ENCODE assay signal across 1 cellular context in genomic region chr5:172768573-172769323, GRCh38.
TF ChIP-seq lines count a peak whose summit lies in the region.

No MANE protein-coding gene starts in this region.

TF ChIP-seq in K562, 482 proteins besides CTCF, POLR2A, EP300 and RAD21 (continued from another document):
- TF ChIP-seq AFF4 (CRISPR knock-in tag; IDR thresholded peaks at IDR 0.05) (0 out of 2 replicates have a peak, but pooled peaks have one; percentile 14), MLLT1 (IDR thresholded peaks at IDR 0.05) (peak in 1 of 2 experiments; percentile 37; a peak in 2 of 4 replicates), ZNF354B (CRISPR knock-in tag; IDR thresholded peaks at IDR 0.05) (no peak), POLR2AphosphoS5 (IDR thresholded peaks at IDR 0.05; ENCODE audit: control insufficient read depth, insufficient read depth, low read depth, low read length) (0 out of 2 replicates have a peak, but pooled peaks have one; percentile 14), RBFOX2 (IDR thresholded peaks at IDR 0.05; ENCODE audit: low read depth, low read length) (peak; percentile 78), MAFG (tag; conservative IDR thresholded peaks at IDR 0.05) (peak; percentile 65; the same call in 1 of the 2 replicates), POLR2G (IDR thresholded peaks at IDR 0.05; ENCODE audit: low read depth, low read length) (peak; percentile 70), CLOCK (CRISPR knock-in tag; IDR thresholded peaks at IDR 0.05; ENCODE audit: borderline replicate concordance) (no peak), ZNF274 (IDR thresholded peaks at IDR 0.05; ENCODE audit: borderline replicate concordance, low read depth, low read length) (peak; percentile 33; the same call in 1 of the 2 replicates), MAFF (IDR thresholded peaks at IDR 0.05; ENCODE audit: low read length) (peak; percentile 87), GABPB1 (CRISPR knock-in tag; IDR thresholded peaks at IDR 0.05) (no peak)
